In genomic region chr18:58319719-58320118, GRCh38 we compare ENCODE assay signal across 16 cellular contexts.
DNase-seq lines count a peak whose midpoint lies in the region; ATAC-seq, FAIRE-seq and TF ChIP-seq lines count a peak whose summit lies in the region.
"Had no signal": no experiment of that assay in that cellular context is flagged by ENCODE, and none has a peak within 500 bp of the region (broad histone marks: within the 10 kb centered on the region; RNA-seq: fewer than 3 reads in every experiment).

No MANE protein-coding gene starts in this region.

- in situ Hi-C loops in transverse colon (cut with MboI; ENCODE audit: low pct_ligation_motif_present in 1 of 4, low pct_unique_long_range_greater_than_20kb in 1 of 4, low sequenced_read_pairs in 3 of 4), result no loop called here

- H3K27me3 ChIP-seq in transverse colon, result no peaks in the 10 kb centered on the region
- H3K27me3 ChIP-seq: BE2C had no signal

- no peak for TF ChIP-seq POLR2A in transverse colon (IDR thresholded peaks at IDR 0.05)

- DNase-seq in D721Med (ENCODE audit: insufficient read length, low spot score), result no peak
- DNase-seq in left colon, result no peak
- DNase-seq in transverse colon, result no peak
- no peak for DNase-seq in NCI-H2029 (lab: John Stamatoyannopoulos, UW)
- no peak for DNase-seq in NOMO-1 treated with dmso at 0.1 percent for 144 hours (lab: John Stamatoyannopoulos, UW; ENCODE audit: unreplicated experiment)
- DNase-seq: BE2C; CD8-positive, alpha-beta T cell; COR-L47; DND-41; GDM1; GOT3; HCEC 1CT; HFFc6 had no signal

- intact Hi-C loops in left colon (cut with DNase I, micrococcal nuclease) (loop anchor here in 1 of 2 donors (10.0 kb wide), 2 partner anchors 125 to 275 kb away; partner anchors contain the start of gene NEDD4L), transverse colon (cut with DNase I; ENCODE audit: low total_unique reads) (loop anchor here (5.0 kb wide), 1 partner anchor 122 kb away; no protein-coding TSS in a partner anchor)

- 58 to 81% methylated on average over 2 of the region's 2 CpGs for WGBS in transverse colon (ENCODE audit: low coverage in 1 of 2), 2 donors

- H3K9me3 ChIP-seq in transverse colon, result no peaks in the 10 kb centered on the region
- H3K9me3 ChIP-seq: A549, BE2C had no signal

- peak; percentile 96 for FAIRE-seq in D721Med (lab: Jason Lieb, UNC)
- FAIRE-seq: A549 had no signal

- no peak for TF ChIP-seq EP300 in transverse colon (IDR thresholded peaks at IDR 0.05; ENCODE audit: low read depth)

- TF ChIP-seq CTCF in D721Med (IDR thresholded peaks at IDR 0.05; ENCODE audit: insufficient read depth, missing control alignments), result no peak
- TF ChIP-seq CTCF in VCaP (conservative IDR thresholded peaks at IDR 0.05), result no peak
- no peak for TF ChIP-seq CTCF in transverse colon (IDR thresholded peaks at IDR 0.05)

- H3K4me3 ChIP-seq in transverse colon, result no peak overlapping the region
- H3K4me3 ChIP-seq: A549 had no signal

- peaks cover 27 to 61% (median 33%) of the 10 kb centered on the region in 4 donors for H3K4me1 ChIP-seq in transverse colon
- H3K4me1 ChIP-seq: BE2C had no signal

- ATAC-seq in left colon (peak; percentile 57), GM21367 (IDR thresholded peaks at IDR 0.05; ENCODE audit: unreplicated experiment) (no peak)
- ATAC-seq: A549; CD8-positive, alpha-beta T cell had no signal

- H3K36me3 ChIP-seq in transverse colon, result no peaks in the 10 kb centered on the region
- H3K36me3 ChIP-seq: BE2C had no signal

- H3K27ac ChIP-seq in VCaP (peak overlapping the region; percentile 44), transverse colon (peak overlapping the region in 3 of 4 donors; percentile 1 to 53 (median 46))
- H3K27ac ChIP-seq: A549 had no signal
